24 cellular contexts compared by ENCODE assay signal in the genomic region with DNA sequence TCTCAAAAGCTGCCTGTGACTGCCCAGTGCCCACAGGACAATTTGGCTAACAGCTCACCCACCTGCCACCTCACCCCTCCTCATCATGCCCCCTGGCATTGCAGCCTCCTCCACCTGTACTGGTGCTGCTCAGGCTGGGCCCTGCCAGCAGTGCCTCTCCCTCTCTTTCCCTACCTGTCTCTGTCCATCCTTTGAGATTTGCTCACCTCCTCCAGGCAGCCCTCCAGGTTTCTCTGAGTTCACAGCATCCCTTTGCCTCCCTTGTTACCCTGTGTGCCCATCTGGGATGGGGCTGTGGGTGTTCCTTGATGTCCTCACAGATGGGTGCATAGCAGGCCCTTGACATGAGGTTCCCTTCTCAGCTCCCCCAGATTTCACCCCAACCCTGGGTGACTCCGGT.
DNase-seq lines count a peak whose midpoint lies in the region; ATAC-seq and TF ChIP-seq lines count a peak whose summit lies in the region.
"Had no signal": no experiment of that assay in that cellular context is flagged by ENCODE, and none has a peak within 500 bp of the region (broad histone marks: within the 10 kb centered on the region; RNA-seq: fewer than 3 reads in every experiment).

No MANE protein-coding gene starts in this region.

- no peaks in the 10 kb centered on the region for H3K9me3 Mint-ChIP-seq in endothelial cell (ENCODE audit: unreplicated experiment)

- H4K8ac ChIP-seq in neuronal stem cell (ENCODE audit: low read depth, low read length), result peak overlapping the region; percentile 45

- peaks cover 0 to 9% of the 10 kb centered on the region in 2 donors for H3K4me1 ChIP-seq in neuronal stem cell (ENCODE audit: control insufficient read depth in 2 of 2, insufficient read depth in 1 of 2, low read depth in 1 of 2, low read length in 2 of 2)
- H3K4me1 ChIP-seq: BE2C had no signal

- H2BK120ac ChIP-seq in neuronal stem cell (ENCODE audit: low read depth, low read length), result no peak overlapping the region

- H3K27ac ChIP-seq in neuronal stem cell (replicated peaks; ENCODE audit: low read length), result no peak overlapping the region
- H3K27ac ChIP-seq: 22Rv1 had no signal

- no peak for TF ChIP-seq CTCF in endothelial cell (IDR thresholded peaks at IDR 0.05; ENCODE audit: unreplicated experiment)

- no peak overlapping the region for H2BK15ac ChIP-seq in neuronal stem cell (ENCODE audit: low read length)

- H3K36me3 ChIP-seq in neuronal stem cell (replicated peaks in 1 of 2; ENCODE audit: control insufficient read depth in 2 of 2, insufficient read depth in 2 of 2, low read length in 2 of 2), result no peaks in the 10 kb centered on the region
- H3K36me3 ChIP-seq: BE2C had no signal

- H3K14ac ChIP-seq in neuronal stem cell (ENCODE audit: low read length), result no peak overlapping the region

- no peaks in the 10 kb centered on the region for H3K4me1 Mint-ChIP-seq in endothelial cell (ENCODE audit: unreplicated experiment)
- H3K4me1 Mint-ChIP-seq: CD4-positive, CD25-positive, alpha-beta regulatory T cell; CD8-positive, alpha-beta memory T cell had no signal

- no peak overlapping the region for H4K91ac ChIP-seq in neuronal stem cell (ENCODE audit: low read depth, low read length, poor library complexity)

- ATAC-seq in left ventricle myocardium superior (no peak), Right ventricle myocardium inferior (no peak)
- ATAC-seq: GM12878 had no signal

- no peak overlapping the region for H3K4ac ChIP-seq in neuronal stem cell (ENCODE audit: low read length)

- intact Hi-C loops in left ventricle myocardium superior (cut with micrococcal nuclease) (no loop called here), Right ventricle myocardium inferior (cut with DNase I) (loop anchor here (5.0 to 10.0 kb wide), 2 partner anchors 410 to 522 kb away; partner anchors contain the start of gene SORCS2)

- H3K36me3 Mint-ChIP-seq in endothelial cell (ENCODE audit: low read depth, unreplicated experiment), result peaks cover 4% of the 10 kb centered on the region
- H3K36me3 Mint-ChIP-seq: CD14-positive monocyte; CD4-positive, alpha-beta memory T cell; CD4-positive, CD25-positive, alpha-beta regulatory T cell; CD8-positive, alpha-beta memory T cell had no signal

- peak overlapping the region; percentile 31 for H3K27ac Mint-ChIP-seq in endothelial cell (ENCODE audit: unreplicated experiment)
- H3K27ac Mint-ChIP-seq: CD14-positive monocyte; CD4-positive, alpha-beta memory T cell had no signal

- no peak overlapping the region for H2AFZ ChIP-seq in neuronal stem cell (ENCODE audit: low read length)

- H2AK5ac ChIP-seq in neuronal stem cell (ENCODE audit: low read depth, low read length), result peak overlapping the region; percentile 67

- DNase-seq in left ventricle myocardium superior (peak; percentile 13), Right ventricle myocardium inferior (ENCODE audit: missing footprints) (no peak), endothelial cell (ENCODE audit: low spot score) (no peak), neuronal stem cell (ENCODE audit: low spot score) (no peak), HK-2 (ENCODE audit: unreplicated experiment) (no peak)
- DNase-seq in activated CD4-positive, alpha-beta T cell treated with anti-CD3 and anti-CD28 coated beads for 1 hour, result no peak
- DNase-seq: ACHN; BE2C; C1 segment of cervical spinal cord; CD4-positive, alpha-beta memory T cell; CD4-positive, CD25-positive, alpha-beta regulatory T cell; COR-L47; DMS 273 treated with DMSO at 0.1 percent for 48 hours; DMS153; DMS53; DMS79; DND-41; EL; GDM1 had no signal

- H3K4me2 ChIP-seq in neuronal stem cell (ENCODE audit: insufficient read depth, low read length, poor library complexity, severe bottlenecking), result no peak overlapping the region

- no CpG with 5 or more reads among the region's 1 CpG for WGBS in neuronal stem cell (ENCODE audit: extremely low coverage in 2 of 2, insufficient read length in 2 of 2, insufficient replicate concordance in 1 of 2), 2 donors

- H3K79me1 ChIP-seq in neuronal stem cell (ENCODE audit: low read depth, low read length), result no peaks in the 10 kb centered on the region

- peaks cover 0 to 19% (median 5%) of the 10 kb centered on the region in 3 experiments for H3K27me3 ChIP-seq in neuronal stem cell (ENCODE audit: control insufficient read depth in 3 of 3, insufficient read depth in 3 of 3, low read depth in 1 of 3, low read length in 3 of 3)
- H3K27me3 ChIP-seq: BE2C, BLaER1 had no signal

- no peaks in the 10 kb centered on the region for H3K9me3 ChIP-seq in neuronal stem cell (replicated peaks in 1 of 2; ENCODE audit: control insufficient read depth in 2 of 2, insufficient read depth in 1 of 2, low read depth in 1 of 2, low read length in 2 of 2)
- H3K9me3 ChIP-seq: BE2C, BLaER1 had no signal

- no peak overlapping the region for H3K18ac ChIP-seq in neuronal stem cell (ENCODE audit: low read length)

- H3K27me3 Mint-ChIP-seq in endothelial cell (ENCODE audit: unreplicated experiment), result peaks cover 18% of the 10 kb centered on the region
- H3K27me3 Mint-ChIP-seq: CD4-positive, CD25-positive, alpha-beta regulatory T cell had no signal

- H3K4me3 ChIP-seq in neuronal stem cell (ENCODE audit: low read length in 2 of 2), result no peak overlapping the region
- H3K4me3 ChIP-seq: BLaER1, GM12878 had no signal

- no peak overlapping the region for H2BK12ac ChIP-seq in neuronal stem cell (ENCODE audit: low read length)

- H3K9ac ChIP-seq in neuronal stem cell (ENCODE audit: low read depth, low read length, poor library complexity), result no peak overlapping the region
- H3K9ac ChIP-seq: BLaER1 had no signal

- no peak overlapping the region for H2BK5ac ChIP-seq in neuronal stem cell (ENCODE audit: low read length)

- H3K4me3 Mint-ChIP-seq in endothelial cell (ENCODE audit: unreplicated experiment), result no peak overlapping the region
- H3K4me3 Mint-ChIP-seq: CD14-positive monocyte; CD4-positive, alpha-beta memory T cell; CD4-positive, CD25-positive, alpha-beta regulatory T cell; CD8-positive, alpha-beta memory T cell had no signal

- no peak overlapping the region for H3K23ac ChIP-seq in neuronal stem cell (ENCODE audit: low read depth, low read length, poor library complexity)
